Comparison of ENCODE assay signal across 9 cellular contexts in the genomic region with DNA sequence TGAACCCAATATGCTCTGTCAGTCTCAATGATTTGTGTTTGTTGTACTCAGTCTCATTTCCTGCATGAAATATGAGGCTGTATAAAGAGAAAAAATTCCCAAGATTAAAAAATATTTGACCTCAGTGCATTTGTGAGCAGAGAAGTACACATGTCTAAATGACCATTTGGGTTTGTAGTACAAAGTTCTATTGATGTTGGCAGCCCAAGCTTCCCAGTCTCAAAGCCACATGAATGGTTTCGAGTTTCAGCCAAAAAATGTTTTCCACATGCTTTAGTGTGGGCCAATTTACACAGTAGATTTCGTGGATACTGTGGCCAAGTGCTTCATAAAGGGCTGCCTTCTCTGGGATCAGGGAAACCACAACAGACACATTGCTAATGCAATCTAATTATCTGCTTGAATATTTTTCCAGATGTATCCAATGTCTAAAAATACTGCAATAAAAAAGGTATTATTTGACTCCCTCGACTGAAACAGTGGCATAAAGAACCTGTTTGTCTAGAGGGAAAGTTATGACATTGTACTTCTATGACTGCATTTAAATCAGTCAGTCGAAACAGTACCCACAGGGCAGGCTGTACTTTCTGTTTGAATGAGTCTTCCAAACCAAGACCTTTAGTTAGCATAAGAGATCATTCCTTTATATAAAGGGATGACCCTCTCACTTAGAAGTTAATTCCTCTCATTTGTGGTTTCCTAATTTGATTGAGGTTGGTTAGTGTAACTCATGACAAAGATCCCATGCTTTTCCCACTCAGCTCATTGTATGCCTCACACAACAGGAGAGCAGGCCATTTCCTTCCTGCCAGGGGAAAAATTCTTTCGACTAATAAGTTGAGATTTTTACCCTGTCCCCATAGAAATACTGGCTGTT.
DNase-seq lines count a peak whose midpoint lies in the region; ATAC-seq, FAIRE-seq and TF ChIP-seq lines count a peak whose summit lies in the region.
"Had no signal": no experiment of that assay in that cellular context is flagged by ENCODE, and none has a peak within 500 bp of the region (broad histone marks: within the 10 kb centered on the region; RNA-seq: fewer than 3 reads in every experiment).

No MANE protein-coding gene starts in this region.

- no peak overlapping the region for H4K8ac ChIP-seq in H1 (ENCODE audit: extremely low read depth, insufficient read depth, low read length)

- H2BK20ac ChIP-seq in H1 (ENCODE audit: low read length): no peak overlapping the region

- peaks cover 2% of the 10 kb centered on the region for H3K27me3 Mint-ChIP-seq in mesothelial cell of epicardium (ENCODE audit: low read depth)
- H3K27me3 Mint-ChIP-seq in activated CD4-positive, alpha-beta T cell treated with anti-CD3 and anti-CD28 coated beads, Interleukin-2, amount 10 ng/mL, durations not matched to agents 24 days and 14 days: no peaks in the 10 kb centered on the region

- POLR2A ChIA-PET in H1 (lab: Charles Lee; ENCODE audit: partially characterized antibody): no interaction called here

- H4K20me1 ChIP-seq in H1 (replicated peaks in 1 of 2; ENCODE audit: control insufficient read depth in 1 of 2, insufficient read depth in 2 of 2, low read length in 2 of 2) (no peaks in the 10 kb centered on the region), Karpas-422 (ENCODE audit: insufficient read depth, low read depth, low read length) (no peaks in the 10 kb centered on the region)
- H4K20me1 ChIP-seq: BLaER1 treated with 17β-estradiol and CSF1 and Interleukin-3, amounts not matched to agents 10 nM and 100 nM had no signal

- DNase-seq in NCI-H2029 (lab: John Stamatoyannopoulos, UW): peak; percentile 24
- no peak for DNase-seq in H1 (ENCODE audit: low read depth in 1 of 2, low spot score in 2 of 2)
- DNase-seq in mesothelial cell of epicardium (ENCODE audit: low spot score in 2 of 2, unreplicated experiment in 2 of 2): no peak
- no peak for DNase-seq in activated CD4-positive, alpha-beta T cell treated with anti-CD3 and anti-CD28 coated beads, Interleukin-2, amount 10 ng/mL, durations not matched to agents 24 days and 14 days
- DNase-seq in effector memory CD4-positive, alpha-beta T cell: no peak
- no peak for DNase-seq in Karpas-422

- no peak overlapping the region for H3K18ac ChIP-seq in H1 (ENCODE audit: extremely low read depth, low read length)

- H3K27me3 ChIP-seq in ACC112 (ENCODE audit: insufficient read depth, low read length) (peaks cover 7% of the 10 kb centered on the region; the same call in 1 of the 2 replicates), H1 (replicated peaks in 1 of 4; ENCODE audit: control insufficient read depth in 3 of 4, extremely low read depth in 1 of 4, insufficient read depth in 3 of 4, low read length in 3 of 4) (no peaks in the 10 kb centered on the region), Karpas-422 (ENCODE audit: low read length) (no peaks in the 10 kb centered on the region)
- no peaks in the 10 kb centered on the region for H3K27me3 ChIP-seq in effector memory CD4-positive, alpha-beta T cell (replicated peaks; ENCODE audit: control insufficient read depth, insufficient read depth, low read length, poor library complexity, severe bottlenecking)
- H3K27me3 ChIP-seq: BLaER1 treated with 17β-estradiol and CSF1 and Interleukin-3, amounts not matched to agents 10 nM and 100 nM had no signal

- no peak overlapping the region for H4K5ac ChIP-seq in H1 (ENCODE audit: insufficient read length, low read depth, low read length)

- no peaks in the 10 kb centered on the region for H3K79me2 ChIP-seq in ACC112 (ENCODE audit: control insufficient read depth, insufficient read depth, low read length, unreplicated experiment)
- H3K79me2 ChIP-seq in H1 (ENCODE audit: control insufficient read depth in 1 of 2, insufficient read depth in 2 of 2, low read length in 2 of 2): no peaks in the 10 kb centered on the region
- no peaks in the 10 kb centered on the region for H3K79me2 ChIP-seq in Karpas-422 (ENCODE audit: low read length)

- no peaks in the 10 kb centered on the region for H3K9me2 ChIP-seq in Karpas-422 (replicated peaks; ENCODE audit: insufficient read depth, low read length)

- peak overlapping the region; percentile 14 for H2AFZ ChIP-seq in ACC112 (ENCODE audit: low read length, unreplicated experiment)
- H2AFZ ChIP-seq in H1 (ENCODE audit: low read length): peak overlapping the region; percentile 79; the same call in 1 of the 2 replicates
- no peak overlapping the region for H2AFZ ChIP-seq in Karpas-422 (ENCODE audit: low read length)

- no peaks in the 10 kb centered on the region for H3K9me3 Mint-ChIP-seq in mesothelial cell of epicardium
- no peaks in the 10 kb centered on the region for H3K9me3 Mint-ChIP-seq in activated CD4-positive, alpha-beta T cell treated with anti-CD3 and anti-CD28 coated beads, Interleukin-2, amount 10 ng/mL, durations not matched to agents 24 days and 14 days

- no peak overlapping the region for H3K4ac ChIP-seq in H1 (replicated peaks; ENCODE audit: insufficient read length, low read depth, low read length)

- no peak overlapping the region for H4K91ac ChIP-seq in H1 (replicated peaks; ENCODE audit: insufficient read length, low read length)

- CTCF ChIA-PET in H1 (lab: Charles Lee; ENCODE audit: partially characterized antibody): no interaction called here

- intact Hi-C loops in activated CD4-positive, alpha-beta T cell treated with anti-CD3 and anti-CD28 coated beads, Interleukin-2, amount 10 ng/mL, durations not matched to agents 24 days and 14 days (cut with micrococcal nuclease): no loop called here

- 86% methylated on average over 5 of the region's 5 CpGs; no CpG with 5 or more reads in 1 of the 2 experiments for WGBS in H1 (ENCODE audit: extremely low coverage in 1 of 2, insufficient coverage in 1 of 2, insufficient read length in 1 of 2, insufficient replicate concordance in 2 of 2, low coverage in 1 of 2, low lambda C conversion rate in 2 of 2, missing lambda C conversion rate in 1 of 2), 2 experiments

- no peak for FAIRE-seq in H1 (lab: Jason Lieb, UNC)

- H3K4me3 Mint-ChIP-seq in mesothelial cell of epicardium: no peak overlapping the region
- no peak overlapping the region for H3K4me3 Mint-ChIP-seq in activated CD4-positive, alpha-beta T cell treated with anti-CD3 and anti-CD28 coated beads, Interleukin-2, amount 10 ng/mL, durations not matched to agents 24 days and 14 days

- TF ChIP-seq RAD21 in H1 (IDR thresholded peaks at IDR 0.05 in 1 of 2, conservative IDR thresholded peaks at IDR 0.05 in 1 of 2; ENCODE audit: low read depth in 2 of 2, low read length in 2 of 2): no peak

- no peak overlapping the region for H2AK5ac ChIP-seq in H1 (ENCODE audit: low read depth, low read length)

- no peak for ATAC-seq in GM18861 (IDR thresholded peaks at IDR 0.05; ENCODE audit: unreplicated experiment)

- TF ChIP-seq POLR2A in H1 (IDR thresholded peaks at IDR 0.05; ENCODE audit: control extremely low read depth in 1 of 2, low read depth in 2 of 2, low read length in 2 of 2): no peak

- H2BK12ac ChIP-seq in H1 (ENCODE audit: low read depth, low read length): no peak overlapping the region

- no peak overlapping the region for H3K23ac ChIP-seq in H1 (ENCODE audit: insufficient read length)

- no peak overlapping the region for H2BK5ac ChIP-seq in H1 (ENCODE audit: low read depth, low read length)

- no peak overlapping the region for H3K4me2 ChIP-seq in H1 (ENCODE audit: insufficient read depth in 1 of 2, low read depth in 2 of 2, low read length in 2 of 2)
- no peak overlapping the region for H3K4me2 ChIP-seq in Karpas-422 (ENCODE audit: low read depth, low read length, poor library complexity, severe bottlenecking)
- H3K4me2 ChIP-seq: BLaER1 treated with 17β-estradiol and CSF1 and Interleukin-3, amounts not matched to agents 10 nM and 100 nM had no signal

- peak overlapping the region; percentile 30; the same call in 1 of the 2 replicates for H3K4me3 ChIP-seq in ACC112 (ENCODE audit: low read depth, low read length)
- no peak overlapping the region for H3K4me3 ChIP-seq in H1 (ENCODE audit: extremely low read depth in 1 of 4, insufficient read depth in 2 of 4, low read depth in 3 of 4, low read length in 4 of 4)
- H3K4me3 ChIP-seq in effector memory CD4-positive, alpha-beta T cell (ENCODE audit: insufficient read depth, low read depth, low read length, poor library complexity, severe bottlenecking): no peak overlapping the region
- no peak overlapping the region for H3K4me3 ChIP-seq in Karpas-422 (ENCODE audit: low read length)
- H3K4me3 ChIP-seq: BLaER1 treated with 17β-estradiol and CSF1 and Interleukin-3, amounts not matched to agents 10 nM and 100 nM had no signal

- H3K4me1 Mint-ChIP-seq in mesothelial cell of epicardium: peaks cover 44% of the 10 kb centered on the region
- H3K4me1 Mint-ChIP-seq in activated CD4-positive, alpha-beta T cell treated with anti-CD3 and anti-CD28 coated beads, Interleukin-2, amount 10 ng/mL, durations not matched to agents 24 days and 14 days: no peaks in the 10 kb centered on the region

- no peaks in the 10 kb centered on the region for H3K9me3 ChIP-seq in H1 (ENCODE audit: insufficient read depth in 2 of 2, low read depth in 1 of 2, low read length in 1 of 2)
- no peaks in the 10 kb centered on the region for H3K9me3 ChIP-seq in effector memory CD4-positive, alpha-beta T cell (ENCODE audit: control insufficient read depth, low read length)
- 0 out of 2 replicates have a peak, but pooled peaks cover 4% of the 10 kb centered on the region for H3K9me3 ChIP-seq in Karpas-422 (ENCODE audit: low read length)
- H3K9me3 ChIP-seq: BLaER1 treated with 17β-estradiol and CSF1 and Interleukin-3, amounts not matched to agents 10 nM and 100 nM had no signal

- no peak for TF ChIP-seq EP300 in H1 (IDR thresholded peaks at IDR 0.05; ENCODE audit: borderline replicate concordance in 1 of 2, low read depth in 2 of 2, low read length in 2 of 2)

- peak overlapping the region; percentile 52 for H3K27ac ChIP-seq in ACC112 (ENCODE audit: low read depth, low read length)
- no peak overlapping the region for H3K27ac ChIP-seq in H1 (ENCODE audit: low read depth, low read length)
- no peak overlapping the region for H3K27ac ChIP-seq in effector memory CD4-positive, alpha-beta T cell (ENCODE audit: insufficient read depth, low read length, poor library complexity, severe bottlenecking)
- H3K27ac ChIP-seq in Karpas-422 (ENCODE audit: low read length): no peak overlapping the region
- H3K27ac ChIP-seq: BLaER1 treated with 17β-estradiol and CSF1 and Interleukin-3, amounts not matched to agents 10 nM and 100 nM had no signal

- no peaks in the 10 kb centered on the region for H3K36me3 ChIP-seq in ACC112 (ENCODE audit: insufficient read depth, low read length)
- H3K36me3 ChIP-seq in H1 (ENCODE audit: control insufficient read depth in 2 of 4, insufficient read depth in 4 of 4, low read length in 3 of 4): no peaks in the 10 kb centered on the region
- H3K36me3 ChIP-seq in effector memory CD4-positive, alpha-beta T cell (ENCODE audit: control insufficient read depth, insufficient read depth, low read length): no peaks in the 10 kb centered on the region
- H3K36me3 ChIP-seq in Karpas-422 (ENCODE audit: insufficient read depth, low read length): no peaks in the 10 kb centered on the region
- H3K36me3 ChIP-seq: BLaER1 treated with 17β-estradiol and CSF1 and Interleukin-3, amounts not matched to agents 10 nM and 100 nM had no signal

- peaks cover 17% of the 10 kb centered on the region for H3K4me1 ChIP-seq in ACC112 (ENCODE audit: control insufficient read depth, insufficient read depth, low read length, unreplicated experiment)
- H3K4me1 ChIP-seq in H1 (replicated peaks in 1 of 4; ENCODE audit: control insufficient read depth in 3 of 4, insufficient read depth in 4 of 4, low read length in 3 of 4): peaks cover 0 to 4% (median 0%) of the 10 kb centered on the region in 4 experiments; a peak in 1 of 7 replicates
- no peaks in the 10 kb centered on the region for H3K4me1 ChIP-seq in effector memory CD4-positive, alpha-beta T cell (ENCODE audit: control insufficient read depth, insufficient read depth, low read length, poor library complexity, severe bottlenecking)
- no peaks in the 10 kb centered on the region for H3K4me1 ChIP-seq in Karpas-422 (ENCODE audit: low read length)

- no peak overlapping the region for H3K9ac ChIP-seq in H1 (replicated peaks in 1 of 4; ENCODE audit: extremely low read depth in 1 of 4, low read depth in 3 of 4, low read length in 3 of 4)
- H3K9ac ChIP-seq in Karpas-422 (ENCODE audit: low read length): no peak overlapping the region
- H3K9ac ChIP-seq: BLaER1 treated with 17β-estradiol and CSF1 and Interleukin-3, amounts not matched to agents 10 nM and 100 nM had no signal

- no peak overlapping the region for H3K56ac ChIP-seq in H1 (replicated peaks; ENCODE audit: insufficient read length, low read depth, low read length)

- H3K36me3 Mint-ChIP-seq in mesothelial cell of epicardium: no peaks in the 10 kb centered on the region
- H3K36me3 Mint-ChIP-seq in activated CD4-positive, alpha-beta T cell treated with anti-CD3 and anti-CD28 coated beads, Interleukin-2, amount 10 ng/mL, durations not matched to agents 24 days and 14 days (ENCODE audit: low read depth): no peaks in the 10 kb centered on the region

- H2BK120ac ChIP-seq in H1 (replicated peaks; ENCODE audit: low read depth, low read length): no peak overlapping the region

- no peaks in the 10 kb centered on the region for H3K79me1 ChIP-seq in H1 (ENCODE audit: low read depth, low read length)

- no peak for TF ChIP-seq CTCF in H1 (IDR thresholded peaks at IDR 0.05; ENCODE audit: control extremely low read depth in 1 of 3, insufficient read depth in 1 of 3, low read depth in 1 of 3, low read length in 3 of 3)
- TF ChIP-seq CTCF in mesothelial cell of epicardium (IDR thresholded peaks at IDR 0.05; ENCODE audit: unreplicated experiment): no peak

- H3K14ac ChIP-seq in H1 (ENCODE audit: insufficient read length): no peak overlapping the region

- peak overlapping the region; percentile 87 for H3K27ac Mint-ChIP-seq in mesothelial cell of epicardium
- H3K27ac Mint-ChIP-seq in activated CD4-positive, alpha-beta T cell treated with anti-CD3 and anti-CD28 coated beads, Interleukin-2, amount 10 ng/mL, durations not matched to agents 24 days and 14 days: no peak overlapping the region

- H3K23me2 ChIP-seq in H1 (ENCODE audit: low read depth, low read length): no peaks in the 10 kb centered on the region; the same call in 1 of the 2 replicates

- H2BK15ac ChIP-seq in H1 (ENCODE audit: low read length): no peak overlapping the region
